7 cellular contexts compared by ENCODE assay signal in genomic region chr5:43483210-43484048, GRCh38. TPM values are rescaled to one million over a fixed set of nuclear protein-coding genes. Genes with fewer than 3 reads are reported as not detected.
DNase-seq lines count a peak whose midpoint lies in the region; ATAC-seq and TF ChIP-seq lines count a peak whose summit lies in the region.

A gene with protein sequence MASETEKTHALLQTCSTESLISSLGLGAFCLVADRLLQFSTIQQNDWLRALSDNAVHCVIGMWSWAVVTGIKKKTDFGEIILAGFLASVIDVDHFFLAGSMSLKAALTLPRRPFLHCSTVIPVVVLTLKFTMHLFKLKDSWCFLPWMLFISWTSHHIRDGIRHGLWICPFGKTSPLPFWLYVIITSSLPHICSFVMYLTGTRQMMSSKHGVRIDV (minus strand): TSS chr5:43483865. CDS start chr5:43453969, 29,896 bp downstream.

- H3K27ac Mint-ChIP-seq in T-helper 2 cell treated with Interferon-gamma antibody and Interleukin-4, amounts not matched to agents 5 μg/mL and 100 μg/mL, for 36 hours, result peak within 1 kb of the TSS; percentile 100

- no peak for TF ChIP-seq CTCF in ascending aorta (IDR thresholded peaks at IDR 0.05)

- H3K4me3 ChIP-seq in ascending aorta (peak within 1 kb of the TSS; percentile 69 to 97), right cardiac atrium (ENCODE audit: low read length) (peak within 1 kb of the TSS; percentile 74), rectal smooth muscle tissue (ENCODE audit: low read length) (peak within 1 kb of the TSS; percentile 78)

- H3K9me3 ChIP-seq in ascending aorta, result no peaks in the 10 kb centered on the region
- no peaks in the 10 kb centered on the region for H3K9me3 ChIP-seq in right cardiac atrium (ENCODE audit: control insufficient read depth, low read length)

- ATAC-seq in GM18499 (IDR thresholded peaks at IDR 0.05; ENCODE audit: insufficient read depth, unreplicated experiment), result peak; percentile 37
- peak; percentile 82 for ATAC-seq in HG02938 (IDR thresholded peaks at IDR 0.05; ENCODE audit: unreplicated experiment)
- peak; percentile 99 for ATAC-seq in right cardiac atrium

- H3K36me3 ChIP-seq in ascending aorta, result no peaks in the 10 kb centered on the region
- H3K36me3 ChIP-seq in rectal smooth muscle tissue (ENCODE audit: control insufficient read depth, insufficient read depth, low read length), result no peaks in the 10 kb centered on the region

- H3K4me1 Mint-ChIP-seq in T-helper 2 cell treated with Interferon-gamma antibody and Interleukin-4, amounts not matched to agents 5 μg/mL and 100 μg/mL, for 36 hours (ENCODE audit: low read depth), result peaks cover 40% of the 10 kb centered on the region

- H3K27ac ChIP-seq in ascending aorta (peak within 1 kb of the TSS; percentile 98 to 99), right cardiac atrium (ENCODE audit: low read length) (peak within 1 kb of the TSS; percentile 99), rectal smooth muscle tissue (ENCODE audit: low read depth, low read length) (peak within 1 kb of the TSS; percentile 97)

- peak within 1 kb of the TSS; percentile 83 for H3K9ac ChIP-seq in rectal smooth muscle tissue (ENCODE audit: low read length)

- H3K27me3 Mint-ChIP-seq in T-helper 2 cell treated with Interferon-gamma antibody and Interleukin-4, amounts not matched to agents 5 μg/mL and 100 μg/mL, for 36 hours (ENCODE audit: low read depth), result no peaks in the 10 kb centered on the region

- intact Hi-C loops in ascending aorta (cut with DNase I) (loop anchor here (1.0 to 5.0 kb wide), 8 partner anchors 32 to 1324 kb away; partner anchors contain the start of genes C5orf34, HMGCS1, MRPS30 and PAIP1), right cardiac atrium (cut with DNase I) (no loop called here)

- H3K36me3 Mint-ChIP-seq in T-helper 2 cell treated with Interferon-gamma antibody and Interleukin-4, amounts not matched to agents 5 μg/mL and 100 μg/mL, for 36 hours (ENCODE audit: low read depth), result peaks cover 14% of the 10 kb centered on the region

- no peaks in the 10 kb centered on the region for H3K27me3 ChIP-seq in ascending aorta
- H3K27me3 ChIP-seq in right cardiac atrium (ENCODE audit: control insufficient read depth, insufficient read depth), result no peaks in the 10 kb centered on the region
- H3K27me3 ChIP-seq in rectal smooth muscle tissue (ENCODE audit: control insufficient read depth, insufficient read depth, low read length), result no peaks in the 10 kb centered on the region

- DNase-seq in NCI-H187 (lab: John Stamatoyannopoulos, UW) (peak; percentile 93 to 94), ascending aorta (ENCODE audit: low spot score in 2 of 2) (peak; percentile 75 to 95), right cardiac atrium (peak; percentile 94 to 98 (median 97))
- peak; percentile 84 for DNase-seq in T-helper 2 cell treated with Interferon-gamma antibody and Interleukin-4, amounts not matched to agents 5 μg/mL and 100 μg/mL, for 36 hours (ENCODE audit: low spot score)

- peak within 1 kb of the TSS; percentile 98 for H3K4me3 Mint-ChIP-seq in T-helper 2 cell treated with Interferon-gamma antibody and Interleukin-4, amounts not matched to agents 5 μg/mL and 100 μg/mL, for 36 hours

- no peaks in the 10 kb centered on the region for H3K9me3 Mint-ChIP-seq in T-helper 2 cell treated with Interferon-gamma antibody and Interleukin-4, amounts not matched to agents 5 μg/mL and 100 μg/mL, for 36 hours

- H3K4me1 ChIP-seq in ascending aorta, result peaks cover 0 to 7% of the 10 kb centered on the region in 2 donors
- no peaks in the 10 kb centered on the region for H3K4me1 ChIP-seq in right cardiac atrium (ENCODE audit: control insufficient read depth, insufficient read depth, low read length)
- H3K4me1 ChIP-seq in rectal smooth muscle tissue (ENCODE audit: control insufficient read depth, insufficient read depth, low read length), result peaks cover 10% of the 10 kb centered on the region

- under 1% methylated on average over 62 of the region's 62 CpGs for WGBS in right cardiac atrium

RNA-seq across cellular contexts. Expression of the gene that starts here (rescaled TPM):
- total RNA-seq in ascending aorta, result 3.7 TPM
- 10 to 100 TPM in 1 of 4 donors, 1 to 10 TPM in 3; 6.5 to 12.4 (median 8.1) TPM for total RNA-seq in right cardiac atrium
- polyA plus RNA-seq in right cardiac atrium, result 5.3 TPM

Comparison
In these comparisons a context has a peak if more than half of its experiments do, and no peak if none do; other contexts are left out.
1. Peak in every context shown above with its lines: DNase-seq, ATAC-seq, H3K4me3 ChIP-seq and H3K27ac ChIP-seq.
2. ATAC-seq: peak in every context shown above with its lines; median percentile 99 in right cardiac atrium; 82 in HG02938; 37 in GM18499.